19 cellular contexts compared by ENCODE assay signal in genomic region chr5:95942414-95942813, GRCh38. TPM values are rescaled to one million over a fixed set of nuclear protein-coding genes. Genes with fewer than 3 reads are reported as not detected.
DNase-seq lines count a peak whose midpoint lies in the region; ATAC-seq, FAIRE-seq and TF ChIP-seq lines count a peak whose summit lies in the region.
"Had no signal": no experiment of that assay in that cellular context is flagged by ENCODE, and none has a peak within 500 bp of the region (broad histone marks: within the 10 kb centered on the region; RNA-seq: fewer than 3 reads in every experiment).

No MANE protein-coding gene starts in this region.

- peaks cover 93% of the 10 kb centered on the region for H3K4me1 ChIP-seq in GM23248 (ENCODE audit: insufficient read depth)
- peaks cover 100% of the 10 kb centered on the region for H3K4me1 ChIP-seq in KMS-11 (ENCODE audit: low read depth, poor library complexity, severe bottlenecking)
- peaks cover 4 to 60% of the 10 kb centered on the region in 2 experiments; a peak in 4 of 5 replicates for H3K4me1 ChIP-seq in K562 (replicated peaks in 1 of 2; ENCODE audit: control insufficient read depth in 2 of 2, insufficient read depth in 2 of 2, low read length in 2 of 2)
- H3K4me1 ChIP-seq: BLaER1 had no signal

- TF ChIP-seq RAD21 in K562 (CRISPR knock-in tag; conservative IDR thresholded peaks at IDR 0.05 in 1 of 2, IDR thresholded peaks at IDR 0.05 in 1 of 2) = no peak

- peak overlapping the region; percentile 62 for H3K4me2 ChIP-seq in GM23248 (ENCODE audit: unreplicated experiment)
- H3K4me2 ChIP-seq in KMS-11 = peak overlapping the region; percentile 49; the same call in 1 of the 2 replicates
- no peak overlapping the region for H3K4me2 ChIP-seq in K562 (ENCODE audit: insufficient read depth, low read length)
- H3K4me2 ChIP-seq: BLaER1 had no signal

- CTCF ChIA-PET in K562 (lab: Yijun Ruan, JAX; ENCODE audit: low intra/inter-chr PET ratio) (no interaction called here), GM10248 (lab: Yijun Ruan, JAX) (interaction anchor here (1.1 to 6.1 kb wide), 3 partner anchors 14 to 22 kb away, joined by 4 to 37 read pairs (median 4); partner anchors contain the start of gene ELL2)

- no peaks in the 10 kb centered on the region for H3K9me1 ChIP-seq in K562 (ENCODE audit: control insufficient read depth, insufficient read depth, low read length)

- no peak for FAIRE-seq in K562 (lab: Jason Lieb, UNC)
- FAIRE-seq: GM12878 had no signal

- H3K9me3 ChIP-seq in GM23248 (ENCODE audit: low read depth) (no peaks in the 10 kb centered on the region), K562 (replicated peaks; ENCODE audit: control insufficient read depth, insufficient read depth, low read depth, low read length) (no peaks in the 10 kb centered on the region)
- H3K9me3 ChIP-seq: BLaER1, Caco-2, HAP-1 had no signal

- POLR2A ChIA-PET in K562 (lab: Yijun Ruan, JAX) = interaction anchor here (0.8 to 1.8 kb wide), 4 partner anchors 15 to 20 kb away, joined by 3 to 5 read pairs (median 4); partner anchors contain the start of gene ELL2
- POLR2A ChIA-PET in GM10248 (lab: Yijun Ruan, JAX) = no interaction called here

- no peak for TF ChIP-seq CTCF in KMS-11 (conservative IDR thresholded peaks at IDR 0.05; ENCODE audit: low read depth, low read length)
- no peak for TF ChIP-seq CTCF in K562 (IDR thresholded peaks at IDR 0.05 in 2 of 3, conservative IDR thresholded peaks at IDR 0.05 in 1 of 3; ENCODE audit: insufficient read depth in 2 of 3, low read depth in 1 of 3, low read length in 3 of 3)
- TF ChIP-seq CTCF in GM10248 (IDR thresholded peaks at IDR 0.05; ENCODE audit: control extremely low read depth, extremely low read depth, low read depth, missing control alignments) = no peak

- H3K79me2 ChIP-seq in GM23248 (ENCODE audit: insufficient read depth) = peaks cover 100% of the 10 kb centered on the region
- H3K79me2 ChIP-seq in KMS-11 (ENCODE audit: insufficient read depth, low read depth) = peaks cover 96% of the 10 kb centered on the region
- peaks cover 64% of the 10 kb centered on the region for H3K79me2 ChIP-seq in K562 (ENCODE audit: control insufficient read depth, insufficient read depth, low read length)

- intact Hi-C loops in K562 (cut with micrococcal nuclease) = no loop called here

- H3K27me3 ChIP-seq in GM23248 (replicated peaks; ENCODE audit: insufficient read depth) (no peaks in the 10 kb centered on the region), KMS-11 (ENCODE audit: insufficient read depth, low read depth) (no peaks in the 10 kb centered on the region), K562 (ENCODE audit: control insufficient read depth in 2 of 2, insufficient read depth in 2 of 2, low read length in 2 of 2) (no peaks in the 10 kb centered on the region)
- H3K27me3 ChIP-seq: BLaER1 had no signal

- H3K27ac ChIP-seq in GM23248 (peak overlapping the region; percentile 12; the same call in 1 of the 2 replicates), KMS-11 (no peak overlapping the region), K562 (ENCODE audit: extremely low read depth, low read depth, low read length) (no peak overlapping the region), epithelial cell of prostate (peak overlapping the region; percentile 18)
- H3K27ac ChIP-seq: BLaER1, C4-2B had no signal

- no peak for ATAC-seq in K562
- ATAC-seq in HG02763 (IDR thresholded peaks at IDR 0.05; ENCODE audit: unreplicated experiment) = no peak
- ATAC-seq: CD8-positive, alpha-beta T cell; GM12878; GM23338 had no signal

- H3K9me2 ChIP-seq in GM23248 (ENCODE audit: insufficient read depth) = peaks cover 7% of the 10 kb centered on the region; the same call in 1 of the 2 replicates

- H3K4me3 ChIP-seq in GM23248 (peak overlapping the region; percentile 7; the same call in 1 of the 2 replicates), KMS-11 (IDR thresholded peaks at IDR 0.05; ENCODE audit: insufficient read depth, low read depth, low read length) (no peak overlapping the region), K562 (no peak overlapping the region)
- H3K4me3 ChIP-seq: BLaER1, GM12878, GM23338, HAP-1 had no signal

- in situ Hi-C loops in GM23248 (cut with MboI) = no loop called here
- in situ Hi-C loops in K562 (cut with MboI) = no loop called here

- H4K20me1 ChIP-seq in GM23248 (ENCODE audit: insufficient read depth) (peaks cover 76% of the 10 kb centered on the region), KMS-11 (ENCODE audit: insufficient read depth) (peaks cover 21% of the 10 kb centered on the region), K562 (replicated peaks; ENCODE audit: control insufficient read depth, insufficient read depth, low read length) (0 out of 2 replicates have a peak, but pooled peaks cover 2% of the 10 kb centered on the region)
- H4K20me1 ChIP-seq: BLaER1 had no signal

- no peak overlapping the region for H2AFZ ChIP-seq in GM23248
- H2AFZ ChIP-seq in KMS-11 (ENCODE audit: low read depth) = no peak overlapping the region
- H2AFZ ChIP-seq in K562 (ENCODE audit: low read depth, low read length) = no peak overlapping the region
- H2AFZ ChIP-seq: GM23338 had no signal

- TF ChIP-seq POLR2A in K562 (conservative IDR thresholded peaks at IDR 0.05) = no peak

- H3K9ac ChIP-seq in GM23248 (no peak overlapping the region), KMS-11 (no peak overlapping the region), K562 (ENCODE audit: insufficient read depth in 1 of 2, low read depth in 2 of 2, low read length in 2 of 2) (no peak overlapping the region)
- H3K9ac ChIP-seq: BLaER1 had no signal

- BruUV-seq in K562 (replicated peaks; lab: Mats Ljungman, UMichigan) = no TSS peak

- H3K36me3 ChIP-seq in GM23248 (ENCODE audit: low read depth) (peaks cover 78% of the 10 kb centered on the region), KMS-11 (ENCODE audit: insufficient read depth) (no peaks in the 10 kb centered on the region), K562 (ENCODE audit: control insufficient read depth, insufficient read depth, low read length) (no peaks in the 10 kb centered on the region)
- H3K36me3 ChIP-seq: BLaER1, HAP-1 had no signal

- TF ChIP-seq EP300 in K562 (IDR thresholded peaks at IDR 0.05; ENCODE audit: low read length) = no peak

- H3F3A ChIP-seq in GM23248 (ENCODE audit: insufficient read depth) = peaks cover 93% of the 10 kb centered on the region

- no peak for DNase-seq in GM23248
- no peak for DNase-seq in K562 (ENCODE audit: extremely low read depth in 1 of 4, low spot score in 3 of 4)
- no peak for DNase-seq in epithelial cell of prostate (ENCODE audit: low read depth, low spot score)
- DNase-seq in GM10248 (ENCODE audit: extremely low spot score) = no peak
- no peak for DNase-seq in GM03348 (ENCODE audit: low spot score)
- DNase-seq: Caco-2; CD4-positive, CD25-positive, alpha-beta regulatory T cell; CD8-positive, alpha-beta T cell; DMS53; DMS79 treated with DMSO at 0.1 percent for 48 hours; GF-D8; HFFc6 had no signal

- WGBS in GM23248 (ENCODE audit: low coverage in 1 of 2, low lambda C conversion rate in 2 of 2, missing lambda C conversion rate in 2 of 2), 2 experiments = 95 to 100% methylated on average over 2 of the region's 2 CpGs
- 91% methylated on average over 2 of the region's 2 CpGs for WGBS in K562 (ENCODE audit: insufficient coverage, low coverage, missing lambda C conversion rate)

TF ChIP-seq in K562, 482 proteins besides CTCF, POLR2A, EP300 and RAD21 (continues in another document):
- TF ChIP-seq KLF13 (tag; IDR thresholded peaks at IDR 0.05; ENCODE audit: borderline replicate concordance, low read depth) = no peak
- TF ChIP-seq ADNP (tag; IDR thresholded peaks at IDR 0.05) = 0 out of 2 replicates have a peak, but pooled peaks have one; percentile 7
- no peak for TF ChIP-seq MTA2 (IDR thresholded peaks at IDR 0.05; ENCODE audit: low read depth)
- TF ChIP-seq SP1 (CRISPR knock-in tag; IDR thresholded peaks at IDR 0.05) = no peak
- TF ChIP-seq, protein P1, sequence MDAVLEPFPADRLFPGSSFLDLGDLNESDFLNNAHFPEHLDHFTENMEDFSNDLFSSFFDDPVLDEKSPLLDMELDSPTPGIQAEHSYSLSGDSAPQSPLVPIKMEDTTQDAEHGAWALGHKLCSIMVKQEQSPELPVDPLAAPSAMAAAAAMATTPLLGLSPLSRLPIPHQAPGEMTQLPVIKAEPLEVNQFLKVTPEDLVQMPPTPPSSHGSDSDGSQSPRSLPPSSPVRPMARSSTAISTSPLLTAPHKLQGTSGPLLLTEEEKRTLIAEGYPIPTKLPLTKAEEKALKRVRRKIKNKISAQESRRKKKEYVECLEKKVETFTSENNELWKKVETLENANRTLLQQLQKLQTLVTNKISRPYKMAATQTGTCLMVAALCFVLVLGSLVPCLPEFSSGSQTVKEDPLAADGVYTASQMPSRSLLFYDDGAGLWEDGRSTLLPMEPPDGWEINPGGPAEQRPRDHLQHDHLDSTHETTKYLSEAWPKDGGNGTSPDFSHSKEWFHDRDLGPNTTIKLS (IDR thresholded peaks at IDR 0.05; ENCODE audit: borderline replicate concordance, low read depth) = no peak
- no peak for TF ChIP-seq ZNF311 (CRISPR knock-in tag; IDR thresholded peaks at IDR 0.05)
- TF ChIP-seq SIN3B (IDR thresholded peaks at IDR 0.05; ENCODE audit: low read depth) = no peak

RNA-seq across cellular contexts. Expression of gene ELL2, which starts 19.2 kb away (rescaled TPM):
- total RNA-seq in GM23248 (2014; rRNA removed; shearing (Covaris generic)) = 228 and 243 TPM in 2 replicates
- 147 and 159 TPM in 2 replicates for polyA plus RNA-seq in GM23248 (2016; fragmentation: Nextera tagmentation; extraction: Ambion mirVana)
- 31.2 and 65.3 TPM in 2 replicates for total RNA-seq in K562 (2011; cell fraction: chromatin; rRNA removed; ENCODE audit: low replicate concordance)
- total RNA-seq in K562 (2011; cell fraction: nucleolus; rRNA removed) = 11.2 and 15.0 TPM in 2 replicates
- 29.9 and 45.8 TPM in 2 replicates for total RNA-seq in K562 (2011; cell fraction: nucleoplasm; rRNA removed)
- total RNA-seq in K562 (2014; rRNA removed) = 14.0 and 18.3 TPM in 2 replicates
- 14.7 and 17.1 TPM in 2 replicates for total RNA-seq in K562 (2014; rRNA removed; fragmentation: Illumina TruSeq; extraction: Trizol)
- 10.1 and 12.5 TPM in 2 replicates for total RNA-seq in K562 (2015; rRNA removed; fragmentation: Illumina TruSeq; extraction: Trizol)
- total RNA-seq in K562 (2021) = 16.2 and 23.1 TPM in 2 replicates
- polyA plus RNA-seq in K562 (2011; rRNA removed) = 11.1 and 16.3 TPM in 2 replicates
- 4.0 and 4.7 TPM in 2 replicates for polyA plus RNA-seq in K562 (2011; cell fraction: cytosol; rRNA removed)
- polyA plus RNA-seq in K562 (2011; cell fraction: nucleus; rRNA removed) = 13.8 and 14.7 TPM in 2 replicates
- 8.3 and 11.9 TPM in 2 replicates for polyA plus RNA-seq in K562 (2012)
- polyA plus RNA-seq in K562 (2014; fragmentation: Illumina TruSeq; extraction: Trizol) = 11.4 and 14.5 TPM in 2 replicates
- 1 to 10 TPM; 4.3 to 6.8 TPM for polyA plus RNA-seq in K562 (2014; fragmentation: Nextera tagmentation; extraction: Ambion mirVana)
- polyA plus RNA-seq in K562 (2014; rRNA removed) = 9.0 and 14.6 TPM in 2 replicates
- polyA minus RNA-seq in K562 (2011; rRNA and poly(A)+ RNA removed) = 21.9 and 28.0 TPM in 2 replicates
- 4.8 and 11.7 TPM in 2 replicates for polyA minus RNA-seq in K562 (2011; cell fraction: cytosol; rRNA and poly(A)+ RNA removed)
- polyA minus RNA-seq in K562 (2011; cell fraction: nucleus; rRNA and poly(A)+ RNA removed) = 21.4 and 33.0 TPM in 2 replicates

Comparison
In these comparisons a context has a peak if more than half of its experiments do, and no peak if none do; other contexts are left out.
1. H3K27ac ChIP-seq: peak in GM23248 (single experiment) and epithelial cell of prostate (single experiment); none in KMS-11 (single experiment) and K562 (single experiment).